8 cellular contexts compared by ENCODE assay signal in genomic region chr20:50169329-50169823, GRCh38. TPM values are rescaled to one million over a fixed set of nuclear protein-coding genes. Genes with fewer than 3 reads are reported as not detected.
DNase-seq lines count a peak whose midpoint lies in the region; ATAC-seq and TF ChIP-seq lines count a peak whose summit lies in the region.

No MANE protein-coding gene starts in this region.

- H3K9me3 Mint-ChIP-seq in osteocyte (ENCODE audit: unreplicated experiment) (peaks cover 4% of the 10 kb centered on the region), type B pancreatic cell (peaks cover 5% of the 10 kb centered on the region)

- no peak for TF ChIP-seq EP300 in Ishikawa (IDR thresholded peaks at IDR 0.05; ENCODE audit: borderline replicate concordance)

- DNase-seq in COR-L47 (lab: John Stamatoyannopoulos, UW), result peak; percentile 46
- peak; percentile 79 for DNase-seq in RKO (ENCODE audit: low spot score)
- DNase-seq in activated T-helper 1 cell treated with anti-CD3 and anti-CD28 coated beads, Interleukin-2, amount 50 U/mL, for 16 hours (ENCODE audit: low read depth in 1 of 2, low spot score in 1 of 2), result peak; percentile 68 to 76
- peak in 1 of 2 donors; percentile 88 for DNase-seq in foreskin fibroblast
- peak; percentile 91 for DNase-seq in osteocyte (ENCODE audit: extremely low spot score, unreplicated experiment)
- DNase-seq in type B pancreatic cell (ENCODE audit: extremely low spot score, unreplicated experiment), result no peak

- H3K36me3 Mint-ChIP-seq in osteocyte (ENCODE audit: unreplicated experiment), result no peaks in the 10 kb centered on the region
- H3K36me3 Mint-ChIP-seq in type B pancreatic cell, result peaks cover 9% of the 10 kb centered on the region

- TF ChIP-seq RAD21 in Ishikawa (IDR thresholded peaks at IDR 0.05; ENCODE audit: low read depth), result peak; percentile 96

- H3K27me3 Mint-ChIP-seq in osteocyte (ENCODE audit: unreplicated experiment) (no peaks in the 10 kb centered on the region), type B pancreatic cell (no peaks in the 10 kb centered on the region)

- H3K27ac Mint-ChIP-seq in osteocyte (ENCODE audit: unreplicated experiment) (peak overlapping the region; percentile 35), type B pancreatic cell (peak overlapping the region; percentile 40)

- H3K4me1 Mint-ChIP-seq in osteocyte (ENCODE audit: unreplicated experiment), result peaks cover 49% of the 10 kb centered on the region
- peaks cover 34% of the 10 kb centered on the region for H3K4me1 Mint-ChIP-seq in type B pancreatic cell (ENCODE audit: unreplicated experiment)

- no peak for ATAC-seq in HG02870 (IDR thresholded peaks at IDR 0.05; ENCODE audit: unreplicated experiment)

- no peak overlapping the region for H3K4me3 ChIP-seq in foreskin fibroblast (ENCODE audit: low read depth in 1 of 2, low read length in 2 of 2)

- TF ChIP-seq CTCF in foreskin fibroblast (IDR thresholded peaks at IDR 0.05; ENCODE audit: low read depth, low read length) (peak; percentile 96), osteocyte (IDR thresholded peaks at IDR 0.05) (peak; percentile 94), type B pancreatic cell (conservative IDR thresholded peaks at IDR 0.05) (peak; percentile 90)

- H3K4me3 Mint-ChIP-seq in osteocyte (ENCODE audit: unreplicated experiment) (no peak overlapping the region), type B pancreatic cell (peak overlapping the region; percentile 57)

TF ChIP-seq in Ishikawa, 13 proteins besides CTCF, POLR2A, EP300 and RAD21:
- TF ChIP-seq TCF12 (IDR thresholded peaks at IDR 0.05; ENCODE audit: low read depth), result no peak
- TF ChIP-seq ZBTB7A (IDR thresholded peaks at IDR 0.05; ENCODE audit: low read depth), result no peak
- no peak for TF ChIP-seq CREB1 (IDR thresholded peaks at IDR 0.05; ENCODE audit: low read depth)
- no peak for TF ChIP-seq TEAD4 (IDR thresholded peaks at IDR 0.05)
- TF ChIP-seq YY1 (IDR thresholded peaks at IDR 0.05; ENCODE audit: low read depth), result no peak
- no peak for TF ChIP-seq NFIC (IDR thresholded peaks at IDR 0.05)
- no peak for TF ChIP-seq EGR1 (IDR thresholded peaks at IDR 0.05)
- TF ChIP-seq REST (IDR thresholded peaks at IDR 0.05; ENCODE audit: low read depth), result no peak
- no peak for TF ChIP-seq MAX (IDR thresholded peaks at IDR 0.05)
- no peak; the same call in 1 of the 2 replicates for TF ChIP-seq CEBPB (IDR thresholded peaks at IDR 0.05)
- no peak for TF ChIP-seq FOXM1 (IDR thresholded peaks at IDR 0.05; ENCODE audit: borderline replicate concordance, low read depth)
- TF ChIP-seq TAF1 (IDR thresholded peaks at IDR 0.05; ENCODE audit: low read depth), result no peak
- TF ChIP-seq USF1 (IDR thresholded peaks at IDR 0.05), result no peak
TF ChIP-seq in Ishikawa: peak in this region for 0.

RNA-seq across cellular contexts. Expression of gene PEDS1, which starts 15.9 kb away (rescaled TPM):
- 61.2 and 63.7 TPM in 2 replicates for total RNA-seq in osteocyte
- total RNA-seq in type B pancreatic cell (ENCODE audit: low replicate concordance), result 29.9 and 42.9 TPM in 2 replicates

RNA-seq across cellular contexts. Expression of gene CEBPB, which starts 21.3 kb away (rescaled TPM):
- total RNA-seq in osteocyte (59.1 and 60.7 TPM in 2 replicates), type B pancreatic cell (ENCODE audit: low replicate concordance) (23.0 and 54.1 TPM in 2 replicates)

RNA-seq across cellular contexts. Expression of gene UBE2V1, which starts 56.4 kb away (rescaled TPM):
- total RNA-seq in osteocyte, result 102 and 106 TPM in 2 replicates
- 90.5 and 117 TPM in 2 replicates for total RNA-seq in type B pancreatic cell (ENCODE audit: low replicate concordance)
